ENCODE assay signal across 1 cellular context in genomic region chr5:322281-322941, GRCh38.
TF ChIP-seq lines count a peak whose summit lies in the region.

No MANE protein-coding gene starts in this region.

TF ChIP-seq in GM12878, 131 proteins besides CTCF, POLR2A, EP300 and RAD21 (continued from another document and continues in another):
- TF ChIP-seq PRDM15 (CRISPR knock-in tag; IDR thresholded peaks at IDR 0.05) = no peak
- no peak for TF ChIP-seq KAT2A (conservative IDR thresholded peaks at IDR 0.05; ENCODE audit: control insufficient read depth, low read depth, low read length)
- TF ChIP-seq NFIC (IDR thresholded peaks at IDR 0.05; ENCODE audit: low read depth, low read length) = no peak
- TF ChIP-seq GATAD2B (conservative IDR thresholded peaks at IDR 0.05; ENCODE audit: low read depth) = no peak
- TF ChIP-seq ASH2L (IDR thresholded peaks at IDR 0.05; ENCODE audit: borderline replicate concordance, low read depth) = no peak
- TF ChIP-seq ZNF592 (IDR thresholded peaks at IDR 0.05) = no peak
- TF ChIP-seq TCF3 (IDR thresholded peaks at IDR 0.05; ENCODE audit: borderline replicate concordance, insufficient read depth, low read depth, low read length) = no peak
- no peak for TF ChIP-seq SUZ12 (IDR thresholded peaks at IDR 0.05; ENCODE audit: unreplicated experiment)
- no peak for TF ChIP-seq SIX5 (IDR thresholded peaks at IDR 0.05; ENCODE audit: low read depth, low read length, severe bottlenecking)
- TF ChIP-seq RBBP5 (conservative IDR thresholded peaks at IDR 0.05) = no peak
- TF ChIP-seq IKZF1 (conservative IDR thresholded peaks at IDR 0.05) = peak; percentile 48; the same call in 1 of the 2 replicates
- TF ChIP-seq NKRF (conservative IDR thresholded peaks at IDR 0.05) = no peak
- TF ChIP-seq TBL1XR1 (IDR thresholded peaks at IDR 0.05; ENCODE audit: low read depth, low read length) = no peak
- TF ChIP-seq ZNF384 (IDR thresholded peaks at IDR 0.05; ENCODE audit: borderline replicate concordance, low read depth, low read length) = no peak
- TF ChIP-seq BRCA1 (IDR thresholded peaks at IDR 0.05; ENCODE audit: low read depth, low read length) = no peak
- no peak for TF ChIP-seq MXI1 (IDR thresholded peaks at IDR 0.05; ENCODE audit: low read depth, low read length)
- TF ChIP-seq, protein P1, sequence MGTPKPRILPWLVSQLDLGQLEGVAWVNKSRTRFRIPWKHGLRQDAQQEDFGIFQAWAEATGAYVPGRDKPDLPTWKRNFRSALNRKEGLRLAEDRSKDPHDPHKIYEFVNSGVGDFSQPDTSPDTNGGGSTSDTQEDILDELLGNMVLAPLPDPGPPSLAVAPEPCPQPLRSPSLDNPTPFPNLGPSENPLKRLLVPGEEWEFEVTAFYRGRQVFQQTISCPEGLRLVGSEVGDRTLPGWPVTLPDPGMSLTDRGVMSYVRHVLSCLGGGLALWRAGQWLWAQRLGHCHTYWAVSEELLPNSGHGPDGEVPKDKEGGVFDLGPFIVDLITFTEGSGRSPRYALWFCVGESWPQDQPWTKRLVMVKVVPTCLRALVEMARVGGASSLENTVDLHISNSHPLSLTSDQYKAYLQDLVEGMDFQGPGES (IDR thresholded peaks at IDR 0.05) = no peak
- no peak for TF ChIP-seq BCL11A (IDR thresholded peaks at IDR 0.05; ENCODE audit: low read depth, low read length)
- TF ChIP-seq PKNOX1 (IDR thresholded peaks at IDR 0.05) = no peak
- TF ChIP-seq JUND (IDR thresholded peaks at IDR 0.05; ENCODE audit: low read depth, low read length) = no peak
- no peak for TF ChIP-seq ETV6 (conservative IDR thresholded peaks at IDR 0.05 in 1 of 2, IDR thresholded peaks at IDR 0.05 in 1 of 2; ENCODE audit: borderline replicate concordance in 1 of 2, low read depth in 1 of 2)
- no peak for TF ChIP-seq MYC (IDR thresholded peaks at IDR 0.05; ENCODE audit: insufficient read depth, insufficient read length, insufficient replicate concordance, low read length, severe bottlenecking)
- no peak for TF ChIP-seq NFXL1 (IDR thresholded peaks at IDR 0.05; ENCODE audit: borderline replicate concordance)
- TF ChIP-seq ZNF217 (IDR thresholded peaks at IDR 0.05) = 0 out of 2 replicates have a peak, but pooled peaks have one; percentile 19
- 0 out of 2 replicates have a peak, but pooled peaks have one; percentile 51 for TF ChIP-seq NBN (IDR thresholded peaks at IDR 0.05)
- no peak for TF ChIP-seq ZBTB40 (IDR thresholded peaks at IDR 0.05; ENCODE audit: borderline replicate concordance)
- no peak for TF ChIP-seq ZSCAN29 (IDR thresholded peaks at IDR 0.05)
- peak; percentile 39; the same call in 1 of the 2 replicates for TF ChIP-seq CHD1 (IDR thresholded peaks at IDR 0.05; ENCODE audit: low read depth, low read length)
- no peak for TF ChIP-seq MTA3 (IDR thresholded peaks at IDR 0.05; ENCODE audit: borderline replicate concordance, low read length)
- TF ChIP-seq, protein P2, sequence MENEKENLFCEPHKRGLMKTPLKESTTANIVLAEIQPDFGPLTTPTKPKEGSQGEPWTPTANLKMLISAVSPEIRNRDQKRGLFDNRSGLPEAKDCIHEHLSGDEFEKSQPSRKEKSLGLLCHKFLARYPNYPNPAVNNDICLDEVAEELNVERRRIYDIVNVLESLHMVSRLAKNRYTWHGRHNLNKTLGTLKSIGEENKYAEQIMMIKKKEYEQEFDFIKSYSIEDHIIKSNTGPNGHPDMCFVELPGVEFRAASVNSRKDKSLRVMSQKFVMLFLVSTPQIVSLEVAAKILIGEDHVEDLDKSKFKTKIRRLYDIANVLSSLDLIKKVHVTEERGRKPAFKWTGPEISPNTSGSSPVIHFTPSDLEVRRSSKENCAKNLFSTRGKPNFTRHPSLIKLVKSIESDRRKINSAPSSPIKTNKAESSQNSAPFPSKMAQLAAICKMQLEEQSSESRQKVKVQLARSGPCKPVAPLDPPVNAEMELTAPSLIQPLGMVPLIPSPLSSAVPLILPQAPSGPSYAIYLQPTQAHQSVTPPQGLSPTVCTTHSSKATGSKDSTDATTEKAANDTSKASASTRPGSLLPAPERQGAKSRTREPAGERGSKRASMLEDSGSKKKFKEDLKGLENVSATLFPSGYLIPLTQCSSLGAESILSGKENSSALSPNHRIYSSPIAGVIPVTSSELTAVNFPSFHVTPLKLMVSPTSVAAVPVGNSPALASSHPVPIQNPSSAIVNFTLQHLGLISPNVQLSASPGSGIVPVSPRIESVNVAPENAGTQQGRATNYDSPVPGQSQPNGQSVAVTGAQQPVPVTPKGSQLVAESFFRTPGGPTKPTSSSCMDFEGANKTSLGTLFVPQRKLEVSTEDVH (IDR thresholded peaks at IDR 0.05; ENCODE audit: low read depth, partially characterized antibody) = no peak
- no peak for TF ChIP-seq WRNIP1 (IDR thresholded peaks at IDR 0.05; ENCODE audit: borderline replicate concordance, low read depth, low read length)
- no peak for TF ChIP-seq POLR2AphosphoS2 (IDR thresholded peaks at IDR 0.05; ENCODE audit: low read depth, low read length)
- peak in 1 of 2 experiments; percentile 43; a peak in 1 of 4 replicates for TF ChIP-seq BHLHE40 (IDR thresholded peaks at IDR 0.05; ENCODE audit: borderline replicate concordance in 1 of 2, low read depth in 2 of 2, low read length in 1 of 2)
- TF ChIP-seq ESRRA (IDR thresholded peaks at IDR 0.05; ENCODE audit: low read length) = no peak
- TF ChIP-seq ZZZ3 (IDR thresholded peaks at IDR 0.05; ENCODE audit: control insufficient read depth, insufficient read length, low read depth) = no peak
- TF ChIP-seq SUPT20H (IDR thresholded peaks at IDR 0.05; ENCODE audit: borderline replicate concordance, control insufficient read depth, low read depth, low read length) = no peak
- 0 out of 2 replicates have a peak, but pooled peaks have one; percentile 2 for TF ChIP-seq SMC3 (IDR thresholded peaks at IDR 0.05; ENCODE audit: borderline replicate concordance, low read length)
- no peak for TF ChIP-seq ZNF24 (IDR thresholded peaks at IDR 0.05)
